ENCODE assay signal across 1 cellular context in the genomic region with DNA sequence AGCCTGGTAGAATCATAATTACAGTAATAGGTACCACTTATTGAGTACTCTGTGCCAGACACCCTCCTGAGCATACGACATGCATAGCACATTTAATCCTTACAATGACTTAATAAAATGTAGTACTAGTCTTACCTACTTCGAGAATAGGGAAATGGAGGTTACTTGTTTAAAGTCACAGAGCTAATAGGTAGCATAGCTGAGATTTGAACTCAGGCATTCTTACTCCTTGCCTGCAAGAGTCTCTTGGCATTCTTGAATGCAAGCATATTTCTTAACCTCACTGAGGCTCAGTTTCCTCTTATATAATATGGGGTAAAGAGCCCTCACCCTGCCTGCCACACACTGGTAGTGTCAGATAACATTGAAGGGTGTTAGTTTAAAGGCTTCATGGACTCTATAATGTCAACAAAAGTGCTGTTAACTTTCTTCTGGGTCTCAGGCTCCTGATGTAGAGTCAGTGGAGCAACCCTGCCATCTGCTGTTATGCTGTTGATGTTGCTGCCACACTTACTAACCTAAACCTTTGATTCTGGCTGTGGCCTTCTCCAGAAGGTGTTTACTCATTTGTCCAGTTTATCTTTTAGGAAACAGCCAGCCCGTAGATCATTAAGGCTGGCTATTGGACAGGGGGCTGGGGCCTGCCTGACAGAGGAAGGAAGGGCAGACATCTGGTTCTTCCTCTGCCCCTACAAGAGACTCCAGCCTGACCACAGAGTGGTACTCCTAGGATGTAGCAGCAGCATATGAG.
TF ChIP-seq lines count a peak whose summit lies in the region.

No MANE protein-coding gene starts in this region.

TF ChIP-seq in K562, 482 proteins besides CTCF, POLR2A, EP300 and RAD21 (continued from another document):
- TF ChIP-seq, protein P1, sequence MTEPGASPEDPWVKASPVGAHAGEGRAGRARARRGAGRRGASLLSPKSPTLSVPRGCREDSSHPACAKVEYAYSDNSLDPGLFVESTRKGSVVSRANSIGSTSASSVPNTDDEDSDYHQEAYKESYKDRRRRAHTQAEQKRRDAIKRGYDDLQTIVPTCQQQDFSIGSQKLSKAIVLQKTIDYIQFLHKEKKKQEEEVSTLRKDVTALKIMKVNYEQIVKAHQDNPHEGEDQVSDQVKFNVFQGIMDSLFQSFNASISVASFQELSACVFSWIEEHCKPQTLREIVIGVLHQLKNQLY (CRISPR knock-in tag; conservative IDR thresholded peaks at IDR 0.05) = no peak
- TF ChIP-seq PHB2 (IDR thresholded peaks at IDR 0.05; ENCODE audit: low read depth) (no peak), JUND (IDR thresholded peaks at IDR 0.05; ENCODE audit: borderline replicate concordance, low read depth, low read length) (no peak), JUND (tag; IDR thresholded peaks at IDR 0.05; ENCODE audit: borderline replicate concordance, low read depth, low read length) (no peak), SAFB (IDR thresholded peaks at IDR 0.05; ENCODE audit: borderline replicate concordance, low read depth, low read length) (no peak), XRCC3 (IDR thresholded peaks at IDR 0.05) (no peak), GTF2A2 (tag; IDR thresholded peaks at IDR 0.05) (no peak), HOXB6 (CRISPR knock-in tag; IDR thresholded peaks at IDR 0.05; ENCODE audit: borderline replicate concordance) (no peak), NR2C2 (CRISPR knock-in tag; IDR thresholded peaks at IDR 0.05) (no peak), NR2C2 (tag; IDR thresholded peaks at IDR 0.05) (no peak), ETV1 (tag; conservative IDR thresholded peaks at IDR 0.05; ENCODE audit: low read depth) (no peak), MEIS2 (IDR thresholded peaks at IDR 0.05; ENCODE audit: partially characterized antibody) (peak; percentile 29), E2F4 (CRISPR knock-in tag; IDR thresholded peaks at IDR 0.05; ENCODE audit: low read depth) (no peak), CCNT2 (IDR thresholded peaks at IDR 0.05; ENCODE audit: borderline replicate concordance, extremely low read depth, insufficient read length, low read depth, low read length) (no peak), CHCHD3 (CRISPR knock-in tag; IDR thresholded peaks at IDR 0.05) (no peak), CEBPB (tag; IDR thresholded peaks at IDR 0.05) (no peak), SMARCC2 (IDR thresholded peaks at IDR 0.05; ENCODE audit: low read depth) (no peak), SREBF1 (IDR thresholded peaks at IDR 0.05; ENCODE audit: borderline replicate concordance, low read depth, low read length) (no peak), TRIM28 (IDR thresholded peaks at IDR 0.05) (no peak), MECOM (CRISPR knock-in tag; IDR thresholded peaks at IDR 0.05) (no peak), EGR1 (conservative IDR thresholded peaks at IDR 0.05) (no peak), NCOR1 (IDR thresholded peaks at IDR 0.05) (no peak), ZNF23 (CRISPR knock-in tag; IDR thresholded peaks at IDR 0.05) (no peak), RFX7 (CRISPR knock-in tag; IDR thresholded peaks at IDR 0.05) (no peak), SRSF7 (optimal IDR thresholded peaks at IDR 0.05; ENCODE audit: low read depth, low read length) (no peak), HLTF (IDR thresholded peaks at IDR 0.05) (no peak), TAF7 (tag; IDR thresholded peaks at IDR 0.05) (no peak), MYC (IDR thresholded peaks at IDR 0.05; ENCODE audit: low read depth, low read length) (no peak), MYC (CRISPR knock-in tag; IDR thresholded peaks at IDR 0.05; ENCODE audit: borderline replicate concordance, low read depth) (no peak), ZNF766 (CRISPR knock-in tag; conservative IDR thresholded peaks at IDR 0.05) (0 out of 2 replicates have a peak, but pooled peaks have one; percentile 39), CBFB (CRISPR knock-in tag; IDR thresholded peaks at IDR 0.05) (no peak), ZFP1 (CRISPR knock-in tag; IDR thresholded peaks at IDR 0.05) (no peak), HMBOX1 (IDR thresholded peaks at IDR 0.05) (peak; percentile 57; the same call in 1 of the 2 replicates), KAT2B (IDR thresholded peaks at IDR 0.05; ENCODE audit: low read depth, low read length) (no peak), ZNF592 (IDR thresholded peaks at IDR 0.05) (peak; percentile 62; the same call in 1 of the 2 replicates), FOXP1 (CRISPR knock-in tag; IDR thresholded peaks at IDR 0.05) (no peak), ZNF79 (CRISPR knock-in tag; IDR thresholded peaks at IDR 0.05; ENCODE audit: low read depth) (no peak), ZNF57 (CRISPR knock-in tag; IDR thresholded peaks at IDR 0.05) (no peak), HSF4 (CRISPR knock-in tag; IDR thresholded peaks at IDR 0.05; ENCODE audit: borderline replicate concordance) (no peak)
- TF ChIP-seq, protein P2, sequence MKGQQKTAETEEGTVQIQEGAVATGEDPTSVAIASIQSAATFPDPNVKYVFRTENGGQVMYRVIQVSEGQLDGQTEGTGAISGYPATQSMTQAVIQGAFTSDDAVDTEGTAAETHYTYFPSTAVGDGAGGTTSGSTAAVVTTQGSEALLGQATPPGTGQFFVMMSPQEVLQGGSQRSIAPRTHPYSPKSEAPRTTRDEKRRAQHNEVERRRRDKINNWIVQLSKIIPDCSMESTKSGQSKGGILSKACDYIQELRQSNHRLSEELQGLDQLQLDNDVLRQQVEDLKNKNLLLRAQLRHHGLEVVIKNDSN (CRISPR knock-in tag; IDR thresholded peaks at IDR 0.05) = no peak
- TF ChIP-seq, protein P3, sequence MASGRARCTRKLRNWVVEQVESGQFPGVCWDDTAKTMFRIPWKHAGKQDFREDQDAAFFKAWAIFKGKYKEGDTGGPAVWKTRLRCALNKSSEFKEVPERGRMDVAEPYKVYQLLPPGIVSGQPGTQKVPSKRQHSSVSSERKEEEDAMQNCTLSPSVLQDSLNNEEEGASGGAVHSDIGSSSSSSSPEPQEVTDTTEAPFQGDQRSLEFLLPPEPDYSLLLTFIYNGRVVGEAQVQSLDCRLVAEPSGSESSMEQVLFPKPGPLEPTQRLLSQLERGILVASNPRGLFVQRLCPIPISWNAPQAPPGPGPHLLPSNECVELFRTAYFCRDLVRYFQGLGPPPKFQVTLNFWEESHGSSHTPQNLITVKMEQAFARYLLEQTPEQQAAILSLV (tag; IDR thresholded peaks at IDR 0.05) = no peak
- TF ChIP-seq, protein P4, sequence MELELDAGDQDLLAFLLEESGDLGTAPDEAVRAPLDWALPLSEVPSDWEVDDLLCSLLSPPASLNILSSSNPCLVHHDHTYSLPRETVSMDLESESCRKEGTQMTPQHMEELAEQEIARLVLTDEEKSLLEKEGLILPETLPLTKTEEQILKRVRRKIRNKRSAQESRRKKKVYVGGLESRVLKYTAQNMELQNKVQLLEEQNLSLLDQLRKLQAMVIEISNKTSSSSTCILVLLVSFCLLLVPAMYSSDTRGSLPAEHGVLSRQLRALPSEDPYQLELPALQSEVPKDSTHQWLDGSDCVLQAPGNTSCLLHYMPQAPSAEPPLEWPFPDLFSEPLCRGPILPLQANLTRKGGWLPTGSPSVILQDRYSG (tag; conservative IDR thresholded peaks at IDR 0.05; ENCODE audit: low read depth) = peak; percentile 72
- TF ChIP-seq, protein P5, sequence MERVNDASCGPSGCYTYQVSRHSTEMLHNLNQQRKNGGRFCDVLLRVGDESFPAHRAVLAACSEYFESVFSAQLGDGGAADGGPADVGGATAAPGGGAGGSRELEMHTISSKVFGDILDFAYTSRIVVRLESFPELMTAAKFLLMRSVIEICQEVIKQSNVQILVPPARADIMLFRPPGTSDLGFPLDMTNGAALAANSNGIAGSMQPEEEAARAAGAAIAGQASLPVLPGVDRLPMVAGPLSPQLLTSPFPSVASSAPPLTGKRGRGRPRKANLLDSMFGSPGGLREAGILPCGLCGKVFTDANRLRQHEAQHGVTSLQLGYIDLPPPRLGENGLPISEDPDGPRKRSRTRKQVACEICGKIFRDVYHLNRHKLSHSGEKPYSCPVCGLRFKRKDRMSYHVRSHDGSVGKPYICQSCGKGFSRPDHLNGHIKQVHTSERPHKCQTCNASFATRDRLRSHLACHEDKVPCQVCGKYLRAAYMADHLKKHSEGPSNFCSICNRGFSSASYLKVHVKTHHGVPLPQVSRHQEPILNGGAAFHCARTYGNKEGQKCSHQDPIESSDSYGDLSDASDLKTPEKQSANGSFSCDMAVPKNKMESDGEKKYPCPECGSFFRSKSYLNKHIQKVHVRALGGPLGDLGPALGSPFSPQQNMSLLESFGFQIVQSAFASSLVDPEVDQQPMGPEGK (CRISPR knock-in tag; IDR thresholded peaks at IDR 0.05; ENCODE audit: borderline replicate concordance) = no peak
- TF ChIP-seq, protein P6, sequence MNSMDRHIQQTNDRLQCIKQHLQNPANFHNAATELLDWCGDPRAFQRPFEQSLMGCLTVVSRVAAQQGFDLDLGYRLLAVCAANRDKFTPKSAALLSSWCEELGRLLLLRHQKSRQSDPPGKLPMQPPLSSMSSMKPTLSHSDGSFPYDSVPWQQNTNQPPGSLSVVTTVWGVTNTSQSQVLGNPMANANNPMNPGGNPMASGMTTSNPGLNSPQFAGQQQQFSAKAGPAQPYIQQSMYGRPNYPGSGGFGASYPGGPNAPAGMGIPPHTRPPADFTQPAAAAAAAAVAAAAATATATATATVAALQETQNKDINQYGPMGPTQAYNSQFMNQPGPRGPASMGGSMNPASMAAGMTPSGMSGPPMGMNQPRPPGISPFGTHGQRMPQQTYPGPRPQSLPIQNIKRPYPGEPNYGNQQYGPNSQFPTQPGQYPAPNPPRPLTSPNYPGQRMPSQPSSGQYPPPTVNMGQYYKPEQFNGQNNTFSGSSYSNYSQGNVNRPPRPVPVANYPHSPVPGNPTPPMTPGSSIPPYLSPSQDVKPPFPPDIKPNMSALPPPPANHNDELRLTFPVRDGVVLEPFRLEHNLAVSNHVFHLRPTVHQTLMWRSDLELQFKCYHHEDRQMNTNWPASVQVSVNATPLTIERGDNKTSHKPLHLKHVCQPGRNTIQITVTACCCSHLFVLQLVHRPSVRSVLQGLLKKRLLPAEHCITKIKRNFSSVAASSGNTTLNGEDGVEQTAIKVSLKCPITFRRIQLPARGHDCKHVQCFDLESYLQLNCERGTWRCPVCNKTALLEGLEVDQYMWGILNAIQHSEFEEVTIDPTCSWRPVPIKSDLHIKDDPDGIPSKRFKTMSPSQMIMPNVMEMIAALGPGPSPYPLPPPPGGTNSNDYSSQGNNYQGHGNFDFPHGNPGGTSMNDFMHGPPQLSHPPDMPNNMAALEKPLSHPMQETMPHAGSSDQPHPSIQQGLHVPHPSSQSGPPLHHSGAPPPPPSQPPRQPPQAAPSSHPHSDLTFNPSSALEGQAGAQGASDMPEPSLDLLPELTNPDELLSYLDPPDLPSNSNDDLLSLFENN (IDR thresholded peaks at IDR 0.05; ENCODE audit: low read depth in 2 of 2, low read length in 2 of 2) = no peak
- TF ChIP-seq, protein P7, sequence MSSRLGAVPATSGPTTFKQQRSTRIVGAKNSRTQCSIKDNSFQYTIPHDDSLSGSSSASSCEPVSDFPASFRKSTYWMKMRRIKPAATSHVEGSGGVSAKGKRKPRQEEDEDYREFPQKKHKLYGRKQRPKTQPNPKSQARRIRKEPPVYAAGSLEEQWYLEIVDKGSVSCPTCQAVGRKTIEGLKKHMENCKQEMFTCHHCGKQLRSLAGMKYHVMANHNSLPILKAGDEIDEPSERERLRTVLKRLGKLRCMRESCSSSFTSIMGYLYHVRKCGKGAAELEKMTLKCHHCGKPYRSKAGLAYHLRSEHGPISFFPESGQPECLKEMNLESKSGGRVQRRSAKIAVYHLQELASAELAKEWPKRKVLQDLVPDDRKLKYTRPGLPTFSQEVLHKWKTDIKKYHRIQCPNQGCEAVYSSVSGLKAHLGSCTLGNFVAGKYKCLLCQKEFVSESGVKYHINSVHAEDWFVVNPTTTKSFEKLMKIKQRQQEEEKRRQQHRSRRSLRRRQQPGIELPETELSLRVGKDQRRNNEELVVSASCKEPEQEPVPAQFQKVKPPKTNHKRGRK (tag; IDR thresholded peaks at IDR 0.05) = no peak
